Comparison of ENCODE assay signal across 2 cellular contexts in genomic region chr3:151859905-151860304, GRCh38.
TF ChIP-seq lines count a peak whose summit lies in the region.

No MANE protein-coding gene starts in this region.

TF ChIP-seq in liver, 16 proteins besides CTCF, POLR2A, EP300 and RAD21:
- peak; percentile 67 for TF ChIP-seq SP1 (IDR thresholded peaks at IDR 0.05)
- TF ChIP-seq JUND (IDR thresholded peaks at IDR 0.05) = no peak
- TF ChIP-seq, protein P1, sequence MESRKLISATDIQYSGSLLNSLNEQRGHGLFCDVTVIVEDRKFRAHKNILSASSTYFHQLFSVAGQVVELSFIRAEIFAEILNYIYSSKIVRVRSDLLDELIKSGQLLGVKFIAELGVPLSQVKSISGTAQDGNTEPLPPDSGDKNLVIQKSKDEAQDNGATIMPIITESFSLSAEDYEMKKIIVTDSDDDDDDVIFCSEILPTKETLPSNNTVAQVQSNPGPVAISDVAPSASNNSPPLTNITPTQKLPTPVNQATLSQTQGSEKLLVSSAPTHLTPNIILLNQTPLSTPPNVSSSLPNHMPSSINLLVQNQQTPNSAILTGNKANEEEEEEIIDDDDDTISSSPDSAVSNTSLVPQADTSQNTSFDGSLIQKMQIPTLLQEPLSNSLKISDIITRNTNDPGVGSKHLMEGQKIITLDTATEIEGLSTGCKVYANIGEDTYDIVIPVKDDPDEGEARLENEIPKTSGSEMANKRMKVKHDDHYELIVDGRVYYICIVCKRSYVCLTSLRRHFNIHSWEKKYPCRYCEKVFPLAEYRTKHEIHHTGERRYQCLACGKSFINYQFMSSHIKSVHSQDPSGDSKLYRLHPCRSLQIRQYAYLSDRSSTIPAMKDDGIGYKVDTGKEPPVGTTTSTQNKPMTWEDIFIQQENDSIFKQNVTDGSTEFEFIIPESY (IDR thresholded peaks at IDR 0.05) = no peak
- TF ChIP-seq, protein P2, sequence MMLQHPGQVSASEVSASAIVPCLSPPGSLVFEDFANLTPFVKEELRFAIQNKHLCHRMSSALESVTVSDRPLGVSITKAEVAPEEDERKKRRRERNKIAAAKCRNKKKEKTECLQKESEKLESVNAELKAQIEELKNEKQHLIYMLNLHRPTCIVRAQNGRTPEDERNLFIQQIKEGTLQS (IDR thresholded peaks at IDR 0.05) = no peak
- TF ChIP-seq HNF4A (conservative IDR thresholded peaks at IDR 0.05) = peak; percentile 38 to 47
- TF ChIP-seq EGR1 (IDR thresholded peaks at IDR 0.05; ENCODE audit: low read depth in 2 of 2) = no peak
- TF ChIP-seq TAF1 (conservative IDR thresholded peaks at IDR 0.05) = no peak
- no peak for TF ChIP-seq MAX (IDR thresholded peaks at IDR 0.05)
- no peak for TF ChIP-seq HNF4G (IDR thresholded peaks at IDR 0.05)
- peak; percentile 69 for TF ChIP-seq YY1 (IDR thresholded peaks at IDR 0.05)
- TF ChIP-seq NR2F2 (IDR thresholded peaks at IDR 0.05) = no peak
- no peak for TF ChIP-seq GABPA (IDR thresholded peaks at IDR 0.05 in 1 of 2, conservative IDR thresholded peaks at IDR 0.05 in 1 of 2)
- TF ChIP-seq REST (IDR thresholded peaks at IDR 0.05) = peak; percentile 37
- TF ChIP-seq FOXA1 (IDR thresholded peaks at IDR 0.05) = no peak
- TF ChIP-seq RXRA (IDR thresholded peaks at IDR 0.05) = peak in 1 of 2 donors; percentile 56

TF ChIP-seq in HepG2, 621 proteins besides CTCF, POLR2A, EP300 and RAD21:
- TF ChIP-seq ZNF446 (CRISPR knock-in tag; IDR thresholded peaks at IDR 0.05) (no peak), GTF3A (CRISPR knock-in tag; conservative IDR thresholded peaks at IDR 0.05) (no peak), ZNF646 (CRISPR knock-in tag; IDR thresholded peaks at IDR 0.05) (no peak)
- TF ChIP-seq, protein P3, sequence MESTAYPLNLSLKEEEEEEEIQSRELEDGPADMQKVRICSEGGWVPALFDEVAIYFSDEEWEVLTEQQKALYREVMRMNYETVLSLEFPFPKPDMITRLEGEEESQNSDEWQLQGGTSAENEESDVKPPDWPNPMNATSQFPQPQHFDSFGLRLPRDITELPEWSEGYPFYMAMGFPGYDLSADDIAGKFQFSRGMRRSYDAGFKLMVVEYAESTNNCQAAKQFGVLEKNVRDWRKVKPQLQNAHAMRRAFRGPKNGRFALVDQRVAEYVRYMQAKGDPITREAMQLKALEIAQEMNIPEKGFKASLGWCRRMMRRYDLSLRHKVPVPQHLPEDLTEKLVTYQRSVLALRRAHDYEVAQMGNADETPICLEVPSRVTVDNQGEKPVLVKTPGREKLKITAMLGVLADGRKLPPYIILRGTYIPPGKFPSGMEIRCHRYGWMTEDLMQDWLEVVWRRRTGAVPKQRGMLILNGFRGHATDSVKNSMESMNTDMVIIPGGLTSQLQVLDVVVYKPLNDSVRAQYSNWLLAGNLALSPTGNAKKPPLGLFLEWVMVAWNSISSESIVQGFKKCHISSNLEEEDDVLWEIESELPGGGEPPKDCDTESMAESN (CRISPR knock-in tag; conservative IDR thresholded peaks at IDR 0.05) = no peak
TF ChIP-seq in HepG2: peak in this region for 0.
